In genomic region chr4:73726000-73726399, GRCh38 we compare ENCODE assay signal across 13 cellular contexts. TPM values are rescaled to one million over a fixed set of nuclear protein-coding genes. Genes with fewer than 3 reads are reported as not detected.
DNase-seq lines count a peak whose midpoint lies in the region; ATAC-seq and TF ChIP-seq lines count a peak whose summit lies in the region.
"Had no signal": no experiment of that assay in that cellular context is flagged by ENCODE, and none has a peak within 500 bp of the region (broad histone marks: within the 10 kb centered on the region; RNA-seq: fewer than 3 reads in every experiment).

No MANE protein-coding gene starts in this region.

- H3K4me2 ChIP-seq in GM23248 (ENCODE audit: unreplicated experiment): peak overlapping the region; percentile 33

- peak overlapping the region; percentile 43 for H3K9ac ChIP-seq in GM23248

- intact Hi-C loops in sciatic nerve (cut with DNase I): no loop called here

- H3K36me3 ChIP-seq in GM23248 (ENCODE audit: low read depth) (no peaks in the 10 kb centered on the region), SJSA1 (no peaks in the 10 kb centered on the region)
- H3K36me3 ChIP-seq: vagina had no signal

- no peaks in the 10 kb centered on the region for H3K9me2 ChIP-seq in GM23248 (ENCODE audit: insufficient read depth)

- H3K79me2 ChIP-seq in GM23248 (ENCODE audit: insufficient read depth): no peaks in the 10 kb centered on the region

- H3K9me3 ChIP-seq in GM23248 (ENCODE audit: low read depth): no peaks in the 10 kb centered on the region
- H3K9me3 ChIP-seq in SJSA1 (replicated peaks): no peaks in the 10 kb centered on the region
- H3K9me3 ChIP-seq: vagina had no signal

- peak overlapping the region; percentile 83 for H3K27ac ChIP-seq in GM23248
- H3K27ac ChIP-seq in SJSA1: peak overlapping the region; percentile 96
- H3K27ac ChIP-seq: vagina had no signal

- no peak for TF ChIP-seq CTCF in fibroblast of pulmonary artery (IDR thresholded peaks at IDR 0.05; ENCODE audit: low read length, missing control alignments)

- H3K4me3 ChIP-seq in GM23248: no peak overlapping the region
- no peak overlapping the region for H3K4me3 ChIP-seq in SJSA1
- H3K4me3 ChIP-seq in fibroblast of pulmonary artery (replicated peaks; ENCODE audit: low read depth, low read length): no peak overlapping the region
- H3K4me3 ChIP-seq: vagina had no signal

- H3K4me1 ChIP-seq in GM23248 (ENCODE audit: insufficient read depth) (peaks cover 61% of the 10 kb centered on the region), SJSA1 (replicated peaks) (peaks cover 65% of the 10 kb centered on the region)

- DNase-seq in GM23248: peak; percentile 92
- peak; percentile 79 to 94 for DNase-seq in SJSA1 (ENCODE audit: low read depth in 1 of 2, low spot score in 2 of 2)
- DNase-seq in fibroblast of pulmonary artery (ENCODE audit: low read depth): peak; percentile 96
- DNase-seq in sciatic nerve (ENCODE audit: low spot score): no peak
- DNase-seq in activated effector memory CD4-positive, alpha-beta T cell treated with Interleukin-2 at 50 U/mL for 16 hours: no peak
- DNase-seq in AML-193 (lab: John Stamatoyannopoulos, UW): no peak
- DNase-seq: activated T-cell treated with anti-CD3 and anti-CD28 coated beads, Interleukin-2, amount 50 U/mL, for 4 hours; NCI-H1930; stimulated activated CD4-positive, alpha-beta T cell treated with anti-CD3 and anti-CD28 coated beads, Interleukin-2, amount 100 ng/mL, for 48 hours; T-helper 1 cell had no signal

- in situ Hi-C loops in GM23248 (cut with MboI): no loop called here

- H3K27me3 ChIP-seq in GM23248 (replicated peaks; ENCODE audit: insufficient read depth) (no peaks in the 10 kb centered on the region), SJSA1 (replicated peaks) (no peaks in the 10 kb centered on the region)
- H3K27me3 ChIP-seq: vagina had no signal

- peaks cover 47% of the 10 kb centered on the region for H3F3A ChIP-seq in GM23248 (ENCODE audit: insufficient read depth)

- 0 out of 2 replicates have a peak overlapping the region, but pooled peaks have one; percentile 3 for H2AFZ ChIP-seq in GM23248

- ATAC-seq in sciatic nerve (peak; percentile 52), HG03135 (IDR thresholded peaks at IDR 0.05; ENCODE audit: unreplicated experiment) (no peak), HG03095 (IDR thresholded peaks at IDR 0.05; ENCODE audit: unreplicated experiment) (no peak)
- ATAC-seq: activated T-cell treated with anti-CD3 and anti-CD28 coated beads, Interleukin-2, amount 50 U/mL, for 4 hours had no signal

- 0 to 4% methylated on average over 1 of the region's 1 CpG for WGBS in GM23248 (ENCODE audit: low coverage in 1 of 2, low lambda C conversion rate in 2 of 2, missing lambda C conversion rate in 2 of 2), 2 experiments

- no peaks in the 10 kb centered on the region for H4K20me1 ChIP-seq in GM23248 (ENCODE audit: insufficient read depth)

RNA-seq across cellular contexts. Expression of gene CXCL8, which starts 14.4 kb away (rescaled TPM):
- total RNA-seq in GM23248 (2014; rRNA removed; shearing (Covaris generic)): 20.0 TPM in 2 replicates
- polyA plus RNA-seq in GM23248 (2016; fragmentation: Nextera tagmentation; extraction: Ambion mirVana): 15.5 and 15.9 TPM in 2 replicates
- total RNA-seq in SJSA1 (2014; rRNA removed; shearing (Covaris generic)): 19.7 and 26.4 TPM in 2 replicates
- total RNA-seq in sciatic nerve: 33.0 TPM

Comparison
In these comparisons a context has a peak if more than half of its experiments do, and no peak if none do; other contexts are left out.
1. DNase-seq: peak in GM23248 (single experiment), SJSA1 (2 of 2) and fibroblast of pulmonary artery (single experiment); none in sciatic nerve (single experiment), activated effector memory CD4-positive, alpha-beta T cell treated with Interleukin-2 at 50 U/mL for 16 hours (single experiment) and AML-193 (0 of 2).